ENCODE assay signal across 22 cellular contexts in the genomic region with DNA sequence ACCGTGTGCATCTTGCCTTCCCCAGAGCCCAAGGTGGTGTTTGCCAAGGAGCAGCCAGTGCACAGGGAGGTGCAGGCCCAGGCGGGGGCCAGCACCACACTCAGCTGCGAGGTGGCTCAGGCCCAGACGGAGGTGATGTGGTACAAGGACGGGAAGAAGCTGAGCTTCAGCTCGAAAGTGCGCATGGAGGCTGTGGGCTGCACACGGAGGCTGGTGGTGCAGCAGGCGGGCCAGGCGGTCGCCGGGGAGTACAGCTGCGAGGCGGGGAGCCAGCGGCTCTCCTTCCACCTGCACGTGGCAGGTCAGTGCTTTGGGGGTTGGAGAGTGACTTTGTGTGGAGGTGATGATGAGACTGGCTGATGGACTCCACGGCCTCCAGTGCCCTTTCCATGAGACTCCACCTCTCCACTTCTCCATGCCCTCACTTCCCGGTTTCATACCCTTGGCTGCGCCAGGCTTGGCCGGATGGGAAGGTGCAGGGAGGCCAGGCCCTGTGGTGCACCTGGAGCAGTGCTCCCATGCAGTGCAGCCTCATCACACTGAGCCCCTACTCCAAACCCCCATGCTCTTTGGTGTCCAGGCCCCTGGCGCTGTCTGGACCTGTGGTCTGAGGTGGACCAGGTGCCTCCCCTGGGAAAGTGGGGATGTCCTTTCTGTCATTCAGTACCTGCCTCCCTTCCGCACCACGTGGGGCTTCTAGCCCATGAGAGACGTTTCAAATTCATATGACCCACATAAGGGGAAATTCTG.
"Had no signal": no experiment of that assay in that cellular context is flagged by ENCODE, and none has a peak within 500 bp of the region (broad histone marks: within the 10 kb centered on the region; RNA-seq: fewer than 3 reads in every experiment).

No MANE protein-coding gene starts in this region.

- H3K27ac Mint-ChIP-seq: IgD-negative memory B cell had no signal

- H3K27ac ChIP-seq: HL-60, SJCRH30 had no signal

- H3K4me3 Mint-ChIP-seq: IgD-negative memory B cell had no signal

- H3K36me3 ChIP-seq: SJCRH30 had no signal

- H3K4me1 Mint-ChIP-seq: IgD-negative memory B cell had no signal

- H3K27me3 ChIP-seq: SJCRH30 had no signal

- H3K4me1 ChIP-seq: SJCRH30 had no signal

- H3K27me3 Mint-ChIP-seq: IgD-negative memory B cell had no signal

- H3K4me3 ChIP-seq: SJCRH30 had no signal

- ATAC-seq: SK-N-SH treated with all-trans-retinoic acid at 6 μM for 48 hours had no signal

- DNase-seq: KBM-7, MV-4-11, NCI-H1048, NCI-H1105, NCI-H1417 treated with DMSO at 0.1 percent for 48 hours, NCI-H146, NCI-H1694 treated with DMSO at 0.1 percent for 48 hours, NCI-H1930, NCI-H2081, NCI-H2107, NCI-H2227 treated with DMSO at 0.1 percent for 48 hours, NCI-H446, NCI-H510A, NCI-H524 treated with DMSO at 0.1 percent for 48 hours, NCI-H69, NCI-H774, RPMI8226, SHP77 treated with DMSO at 0.1 percent for 48 hours, SJCRH30 had no signal
